ENCODE assay signal across 13 cellular contexts in genomic region chr3:30691249-30691880, GRCh38.
DNase-seq lines count a peak whose midpoint lies in the region; ATAC-seq, FAIRE-seq and TF ChIP-seq lines count a peak whose summit lies in the region.
"Had no signal": no experiment of that assay in that cellular context is flagged by ENCODE, and none has a peak within 500 bp of the region (broad histone marks: within the 10 kb centered on the region; RNA-seq: fewer than 3 reads in every experiment).

No MANE protein-coding gene starts in this region.

- no peak overlapping the region for H3K4me3 Mint-ChIP-seq in activated naive CD4-positive, alpha-beta T cell treated with anti-CD3 and anti-CD28 coated beads for 36 hours
- no peak overlapping the region for H3K4me3 Mint-ChIP-seq in activated naive CD8-positive, alpha-beta T cell treated with anti-CD3 and anti-CD28 coated beads for 36 hours
- no peak overlapping the region for H3K4me3 Mint-ChIP-seq in glutamatergic neuron (ENCODE audit: unreplicated experiment)

- no peak overlapping the region for H3K4me3 ChIP-seq in mesodermal cell (ENCODE audit: extremely low read depth, insufficient read depth, low read length, poor library complexity, severe bottlenecking)
- H3K4me3 ChIP-seq in thoracic aorta = no peak overlapping the region
- H3K4me3 ChIP-seq: left lung had no signal

- H3K4me1 Mint-ChIP-seq in activated naive CD4-positive, alpha-beta T cell treated with anti-CD3 and anti-CD28 coated beads for 36 hours (ENCODE audit: low read depth) = peaks cover 86% of the 10 kb centered on the region
- H3K4me1 Mint-ChIP-seq in activated naive CD8-positive, alpha-beta T cell treated with anti-CD3 and anti-CD28 coated beads for 36 hours = peaks cover 89% of the 10 kb centered on the region
- H3K4me1 Mint-ChIP-seq in glutamatergic neuron (ENCODE audit: low read depth, unreplicated experiment) = peaks cover 16% of the 10 kb centered on the region

- WGBS in mesodermal cell (ENCODE audit: insufficient coverage in 2 of 2), 2 experiments = 91 to 99% methylated on average over 8 to 10 of the region's 10 CpGs

- no peak for TF ChIP-seq CTCF in thoracic aorta (IDR thresholded peaks at IDR 0.05)
- TF ChIP-seq CTCF in glutamatergic neuron (IDR thresholded peaks at IDR 0.05; ENCODE audit: partially characterized antibody, unreplicated experiment) = no peak

- peaks cover 78% of the 10 kb centered on the region for H3K36me3 Mint-ChIP-seq in activated naive CD4-positive, alpha-beta T cell treated with anti-CD3 and anti-CD28 coated beads for 36 hours (ENCODE audit: low read depth)
- peaks cover 81% of the 10 kb centered on the region for H3K36me3 Mint-ChIP-seq in activated naive CD8-positive, alpha-beta T cell treated with anti-CD3 and anti-CD28 coated beads for 36 hours
- no peaks in the 10 kb centered on the region for H3K36me3 Mint-ChIP-seq in glutamatergic neuron (ENCODE audit: unreplicated experiment)

- CTCF ChIA-PET in activated naive CD4-positive, alpha-beta T cell treated with anti-CD3 and anti-CD28 coated beads for 36 hours (lab: Charles Lee) = interaction anchor here (0.5 to 2.9 kb wide), 10 partner anchors 12 to 1211 kb away, joined by 3 to 13 read pairs (median 4); partner anchors contain the start of gene TGFBR2

- no peak for ATAC-seq in thoracic aorta (ENCODE audit: insufficient number of reproducible peaks, low FRiP score, low read depth)
- ATAC-seq in GM18909 (IDR thresholded peaks at IDR 0.05; ENCODE audit: poor library complexity, unreplicated experiment) = no peak
- ATAC-seq: left lung had no signal

- H3K27me3 Mint-ChIP-seq in activated naive CD4-positive, alpha-beta T cell treated with anti-CD3 and anti-CD28 coated beads for 36 hours (ENCODE audit: low read depth) = no peaks in the 10 kb centered on the region
- H3K27me3 Mint-ChIP-seq in activated naive CD8-positive, alpha-beta T cell treated with anti-CD3 and anti-CD28 coated beads for 36 hours = no peaks in the 10 kb centered on the region
- no peaks in the 10 kb centered on the region for H3K27me3 Mint-ChIP-seq in glutamatergic neuron (ENCODE audit: unreplicated experiment)
- H3K27me3 Mint-ChIP-seq: progenitor cell of endocrine pancreas had no signal

- TF ChIP-seq POLR2A in GM12892 (IDR thresholded peaks at IDR 0.05; ENCODE audit: low read depth, low read length) = no peak

- H3K4me1 ChIP-seq in mesodermal cell (ENCODE audit: control insufficient read depth, insufficient read depth, low read length, poor library complexity, severe bottlenecking) = peaks cover 31% of the 10 kb centered on the region
- H3K4me1 ChIP-seq in thoracic aorta (ENCODE audit: control insufficient read depth in 1 of 2, low read depth in 2 of 2) = peaks cover 29 to 80% of the 10 kb centered on the region in 2 donors

- peak overlapping the region; percentile 24 for H3K27ac ChIP-seq in mesodermal cell (ENCODE audit: low read depth, low read length, severe bottlenecking)
- H3K27ac ChIP-seq in thoracic aorta = peak overlapping the region; percentile 49 to 61

- H3K27me3 ChIP-seq in thoracic aorta (replicated peaks; ENCODE audit: insufficient read depth) = no peaks in the 10 kb centered on the region
- H3K27me3 ChIP-seq: left lung had no signal

- peak overlapping the region; percentile 78 for H3K27ac Mint-ChIP-seq in activated naive CD4-positive, alpha-beta T cell treated with anti-CD3 and anti-CD28 coated beads for 36 hours
- H3K27ac Mint-ChIP-seq in activated naive CD8-positive, alpha-beta T cell treated with anti-CD3 and anti-CD28 coated beads for 36 hours = peak overlapping the region; percentile 95
- H3K27ac Mint-ChIP-seq in glutamatergic neuron (ENCODE audit: unreplicated experiment) = no peak overlapping the region
- H3K27ac Mint-ChIP-seq: progenitor cell of endocrine pancreas had no signal

- no peaks in the 10 kb centered on the region for H3K9me3 ChIP-seq in mesodermal cell (ENCODE audit: control insufficient read depth, low read length)
- no peaks in the 10 kb centered on the region for H3K9me3 ChIP-seq in thoracic aorta
- H3K9me3 ChIP-seq: left lung had no signal

- intact Hi-C loops in activated naive CD4-positive, alpha-beta T cell treated with anti-CD3 and anti-CD28 coated beads for 36 hours (cut with micrococcal nuclease) = loop anchor here (5.0 kb wide), 2 partner anchors 214 to 649 kb away; no protein-coding TSS in a partner anchor

- H3K9me3 Mint-ChIP-seq in activated naive CD4-positive, alpha-beta T cell treated with anti-CD3 and anti-CD28 coated beads for 36 hours = no peaks in the 10 kb centered on the region
- H3K9me3 Mint-ChIP-seq in activated naive CD8-positive, alpha-beta T cell treated with anti-CD3 and anti-CD28 coated beads for 36 hours = no peaks in the 10 kb centered on the region
- peaks cover 2% of the 10 kb centered on the region for H3K9me3 Mint-ChIP-seq in glutamatergic neuron (ENCODE audit: unreplicated experiment)

- no peak for FAIRE-seq in GM12892 (lab: Jason Lieb, UNC)

- no peak for DNase-seq in activated naive CD4-positive, alpha-beta T cell treated with anti-CD3 and anti-CD28 coated beads for 36 hours
- no peak for DNase-seq in activated naive CD4-positive, alpha-beta T cell treated with anti-CD3 and anti-CD28 coated beads, Interleukin-2, amount 50 U/mL, for 16 hours
- DNase-seq in activated naive CD8-positive, alpha-beta T cell treated with anti-CD3 and anti-CD28 coated beads for 36 hours = no peak
- DNase-seq in thoracic aorta (ENCODE audit: low spot score) (no peak), GM12892 (ENCODE audit: insufficient read length) (no peak), glutamatergic neuron (no peak)
- DNase-seq: activated CD4-positive, alpha-beta T cell treated with anti-CD3 and anti-CD28 coated beads for 48 hours; left lung; NCI-H1417 treated with DMSO at 0.1 percent for 48 hours; NCI-H774 had no signal

- peaks cover 83% of the 10 kb centered on the region for H3K36me3 ChIP-seq in mesodermal cell (ENCODE audit: control insufficient read depth, insufficient read depth, low read length)
- H3K36me3 ChIP-seq in thoracic aorta = peaks cover 12% of the 10 kb centered on the region
